15 cellular contexts compared by ENCODE assay signal in the genomic region with DNA sequence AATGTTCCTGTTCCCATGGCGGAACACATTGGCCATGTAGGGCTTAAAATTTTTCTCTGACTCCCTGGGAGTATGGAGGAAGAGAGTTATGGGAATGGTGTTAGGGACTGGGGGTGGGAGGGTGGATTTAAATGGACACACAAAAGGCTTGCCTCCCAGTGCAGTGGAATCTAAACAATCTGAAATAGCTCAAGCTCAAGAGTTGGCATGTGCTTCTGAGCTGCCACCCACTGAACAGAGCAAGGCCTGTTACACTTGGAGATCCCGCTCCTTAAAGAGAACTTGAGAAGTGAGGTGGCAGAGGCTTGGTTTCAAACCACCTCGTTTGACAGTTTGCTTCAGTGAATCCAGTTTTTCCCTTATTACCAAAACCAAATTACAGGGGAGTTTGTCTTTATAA.
A peak's percentile ranks its signal among the peaks of the same experiment; 100 is the strongest.
DNase-seq lines count a peak whose midpoint lies in the region; ATAC-seq lines count a peak whose summit lies in the region.
"Had no signal": no experiment of that assay in that cellular context is flagged by ENCODE, and none has a peak within 500 bp of the region (broad histone marks: within the 10 kb centered on the region; RNA-seq: fewer than 3 reads in every experiment).

No MANE protein-coding gene starts in this region.

- no peak overlapping the region for H3K4me3 ChIP-seq in mesodermal cell (ENCODE audit: extremely low read depth, insufficient read depth, low read length, poor library complexity, severe bottlenecking)
- H3K4me3 ChIP-seq: BLaER1 had no signal

- H3K9me3 ChIP-seq in mesodermal cell (ENCODE audit: control insufficient read depth, low read length) = no peaks in the 10 kb centered on the region

- WGBS in mesodermal cell (ENCODE audit: insufficient coverage in 2 of 2), 2 experiments = 86 to 93% methylated on average over 2 of the region's 3 CpGs

- ATAC-seq in GM18870 (IDR thresholded peaks at IDR 0.05; ENCODE audit: unreplicated experiment) = no peak

- peaks cover 44% of the 10 kb centered on the region for H3K36me3 ChIP-seq in mesodermal cell (ENCODE audit: control insufficient read depth, insufficient read depth, low read length)

- peak overlapping the region; percentile 11 for H3K27ac ChIP-seq in mesodermal cell (ENCODE audit: low read depth, low read length, severe bottlenecking)
- H3K27ac ChIP-seq: BLaER1 had no signal

- H3K4me1 ChIP-seq in mesodermal cell (ENCODE audit: control insufficient read depth, insufficient read depth, low read length, poor library complexity, severe bottlenecking) = peaks cover 29% of the 10 kb centered on the region
- H3K4me1 ChIP-seq: BLaER1 had no signal

- peak; percentile 11 for DNase-seq in MV-4-11 (lab: John Stamatoyannopoulos, UW)
- peak; percentile 62 for DNase-seq in dedifferentiated amniotic fluid mesenchymal stem cell (ENCODE audit: extremely low spot score)
- peak; percentile 45 for DNase-seq in superior temporal gyrus (ENCODE audit: extremely low spot score)
- no peak for DNase-seq in UCSD-AML1 (lab: John Stamatoyannopoulos, UW; ENCODE audit: unreplicated experiment)
- DNase-seq in NCI-H1048 (lab: John Stamatoyannopoulos, UW) = no peak
- DNase-seq in activated naive CD4-positive, alpha-beta T cell treated with Interleukin-2 at 50 U/mL for 16 hours = no peak
- DNase-seq: activated naive CD4-positive, alpha-beta T cell treated with anti-CD3 and anti-CD28 coated beads, Interleukin-2, amount 50 U/mL, for 16 hours; caudate nucleus; DND-41; NCI-H1105; NCI-H226; occipital lobe had no signal

Comparison
In these comparisons a context has a peak if more than half of its experiments do, and no peak if none do; other contexts are left out.
1. DNase-seq: peak in MV-4-11 (single experiment), dedifferentiated amniotic fluid mesenchymal stem cell (single experiment) and superior temporal gyrus (single experiment); none in UCSD-AML1 (single experiment), NCI-H1048 (single experiment) and activated naive CD4-positive, alpha-beta T cell treated with Interleukin-2 at 50 U/mL for 16 hours (single experiment).